Comparison of ENCODE assay signal across 8 cellular contexts in the genomic region with DNA sequence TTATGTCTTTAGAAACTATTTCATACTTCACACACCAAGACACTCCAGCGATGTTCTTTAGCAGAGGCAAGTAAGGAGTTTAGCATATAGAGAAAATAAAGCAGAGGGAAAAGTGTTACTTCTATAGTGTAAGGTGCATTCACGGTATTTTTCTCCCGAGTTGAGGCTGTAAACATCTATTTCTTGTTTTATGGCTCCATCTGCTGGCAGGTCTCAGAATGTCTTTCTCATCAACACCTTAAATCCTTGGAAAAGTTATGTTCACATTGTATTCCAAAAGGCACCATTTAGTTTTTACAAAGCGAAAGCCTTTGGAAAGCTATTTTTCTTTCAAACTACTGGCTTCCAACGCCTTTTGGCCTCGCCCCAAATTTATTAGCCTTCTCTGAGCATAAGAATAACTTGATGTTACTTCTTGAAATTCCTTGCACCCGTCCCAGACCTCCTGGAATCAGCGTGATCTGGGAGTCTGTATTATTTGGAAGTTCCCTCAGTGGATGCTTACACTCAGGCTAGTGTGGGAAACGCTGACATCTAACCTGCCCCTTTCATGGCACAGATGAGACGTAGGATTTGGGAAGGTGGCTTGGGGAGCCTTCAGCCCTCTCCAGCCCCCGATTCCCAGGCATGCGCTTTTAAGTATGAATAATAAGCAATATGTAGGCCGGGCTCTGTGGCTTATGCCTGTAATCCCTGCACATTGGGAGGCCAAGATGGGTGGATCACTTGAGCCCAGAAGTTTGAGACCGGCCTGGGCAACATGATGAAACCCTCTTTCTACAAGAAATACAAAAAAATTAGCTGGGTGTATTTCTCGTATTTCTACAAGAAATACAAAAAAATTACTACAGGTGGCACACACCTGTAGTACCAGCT. TPM values are rescaled to one million over a fixed set of nuclear protein-coding genes. Genes with fewer than 3 reads are reported as not detected.
DNase-seq lines count a peak whose midpoint lies in the region; ATAC-seq and TF ChIP-seq lines count a peak whose summit lies in the region.

No MANE protein-coding gene starts in this region.

- H3K14ac ChIP-seq in H9 (ENCODE audit: insufficient read depth, low read length) = no peak overlapping the region

- no peak overlapping the region for H3K4me3 Mint-ChIP-seq in H9

- H3K27ac ChIP-seq in H9 (ENCODE audit: insufficient read length, low read depth, low read length) = no peak overlapping the region
- no peak overlapping the region for H3K27ac ChIP-seq in breast epithelium
- no peak overlapping the region for H3K27ac ChIP-seq in liver (ENCODE audit: low read depth in 1 of 2, low read length in 2 of 2)

- peaks cover 6% of the 10 kb centered on the region in 2 experiments; a peak in 4 of 5 replicates for H3K9me3 Mint-ChIP-seq in H9

- H4K5ac ChIP-seq in H9 (ENCODE audit: insufficient read length, low read depth, low read length) = no peak overlapping the region

- peaks cover 0 to 4% (median 3%) of the 10 kb centered on the region in 3 experiments; a peak in 2 of 7 replicates for H3K36me3 Mint-ChIP-seq in H9 (ENCODE audit: insufficient read depth in 1 of 3, low read depth in 3 of 3)

- DNase-seq in DMS114 treated with DMSO at 0.1 percent for 48 hours (lab: John Stamatoyannopoulos, UW; ENCODE audit: unreplicated experiment) (peak; percentile 78), H9 (no peak), NCI-H69 (lab: John Stamatoyannopoulos, UW) (peak; percentile 58), breast epithelium (ENCODE audit: low spot score in 2 of 2) (no peak)

- no peak overlapping the region for H4K8ac ChIP-seq in H9 (replicated peaks; ENCODE audit: insufficient read length, low read depth, low read length)

- H3K4me3 ChIP-seq in breast epithelium = no peak overlapping the region
- no peak overlapping the region for H3K4me3 ChIP-seq in liver (ENCODE audit: low read depth in 1 of 3, low read length in 3 of 3)

- TF ChIP-seq CTCF in H9 (conservative IDR thresholded peaks at IDR 0.05) (peak; percentile 82), breast epithelium (IDR thresholded peaks at IDR 0.05) (peak; percentile 38 to 83 (median 71)), liver (IDR thresholded peaks at IDR 0.05; ENCODE audit: low read depth, low read length, missing input control) (peak; percentile 84)

- H3K36me3 ChIP-seq in breast epithelium (no peaks in the 10 kb centered on the region), liver (ENCODE audit: control insufficient read depth in 4 of 4, insufficient read depth in 3 of 4, low read depth in 1 of 4, low read length in 3 of 4) (no peaks in the 10 kb centered on the region)

- H3K23me2 ChIP-seq in H9 (ENCODE audit: insufficient read length, low read depth, low read length, poor library complexity, severe bottlenecking) = peaks cover 4% of the 10 kb centered on the region

- no peak overlapping the region for H3K56ac ChIP-seq in H9 (ENCODE audit: insufficient read length, low read depth, low read length)

- no peak overlapping the region for H3K4me2 ChIP-seq in H9 (ENCODE audit: insufficient read depth, insufficient read length, low read length)

- H3K4ac ChIP-seq in H9 (ENCODE audit: low read depth, low read length) = no peak overlapping the region

- H2BK15ac ChIP-seq in H9 (ENCODE audit: low read depth, low read length) = no peak overlapping the region

- H3K9me3 ChIP-seq in H9 (ENCODE audit: control insufficient read depth, low read depth, low read length) = no peaks in the 10 kb centered on the region
- H3K9me3 ChIP-seq in breast epithelium = no peaks in the 10 kb centered on the region
- peaks cover 0 to 3% (median 0%) of the 10 kb centered on the region in 4 donors for H3K9me3 ChIP-seq in liver (ENCODE audit: control insufficient read depth in 4 of 4, low read length in 3 of 4)

- H3K9ac ChIP-seq in H9 (ENCODE audit: extremely low read depth, insufficient read length, low read length) (no peak overlapping the region), liver (ENCODE audit: low read depth in 1 of 2, low read length in 2 of 2) (no peak overlapping the region)

- no peak overlapping the region for H3T11ph ChIP-seq in H9 (ENCODE audit: low read length)

- no peak overlapping the region for H2AK5ac ChIP-seq in H9 (ENCODE audit: insufficient read length, low read length)

- peak; percentile 89 to 91 for TF ChIP-seq RAD21 in liver (IDR thresholded peaks at IDR 0.05)

- H2BK12ac ChIP-seq in H9 (ENCODE audit: insufficient read length, low read depth, low read length) = no peak overlapping the region

- H3K27me3 ChIP-seq in H9 (ENCODE audit: insufficient read depth, low read length) (no peaks in the 10 kb centered on the region), breast epithelium (peaks cover 3 to 29% of the 10 kb centered on the region in 2 donors), liver (ENCODE audit: control insufficient read depth in 4 of 4, insufficient read depth in 4 of 4, low read length in 3 of 4) (peaks cover 0 to 10% (median 4%) of the 10 kb centered on the region in 4 donors)

- WGBS in H9 (ENCODE audit: extremely low coverage, insufficient read length, low lambda C conversion rate) = no CpG with 5 or more reads among the region's 15 CpGs
- WGBS in liver = 51% methylated on average over 15 of the region's 15 CpGs

- H2BK5ac ChIP-seq in H9 (ENCODE audit: insufficient read length, low read length) = no peak overlapping the region

- no peak for TF ChIP-seq POLR2A in breast epithelium (IDR thresholded peaks at IDR 0.05)

- no peak overlapping the region for H3K23ac ChIP-seq in H9 (ENCODE audit: insufficient read length, low read depth, low read length)

- H2BK120ac ChIP-seq in H9 (ENCODE audit: low read depth, low read length, poor library complexity, severe bottlenecking) = no peak overlapping the region

- intact Hi-C loops in breast epithelium (cut with DNase I; ENCODE audit: low total_unique reads) = loop anchor here (5.0 kb wide), 1 partner anchor 293 kb away; no protein-coding TSS in a partner anchor

- H4K91ac ChIP-seq in H9 (ENCODE audit: insufficient read length, low read depth, low read length) = no peak overlapping the region

- no peak overlapping the region for H2AFZ ChIP-seq in H9 (ENCODE audit: low read length)

- no peak overlapping the region for H3K18ac ChIP-seq in H9 (ENCODE audit: insufficient read length, low read depth, low read length)

- peaks cover 2% of the 10 kb centered on the region for H4K20me1 ChIP-seq in H9 (ENCODE audit: control insufficient read depth, insufficient read depth, insufficient read length)

- H3K79me1 ChIP-seq in H9 (ENCODE audit: insufficient read depth, low read depth, low read length, poor library complexity, severe bottlenecking) = no peaks in the 10 kb centered on the region

- no peak overlapping the region for H3K27ac Mint-ChIP-seq in H9

- H3K4me1 ChIP-seq in H9 (ENCODE audit: insufficient read depth, low read length) (no peaks in the 10 kb centered on the region), breast epithelium (no peaks in the 10 kb centered on the region), liver (ENCODE audit: control insufficient read depth in 4 of 4, insufficient read depth in 4 of 4, low read length in 3 of 4) (peaks cover 0 to 4% (median under 1%) of the 10 kb centered on the region in 4 donors)

- ATAC-seq in GM18502 (IDR thresholded peaks at IDR 0.05; ENCODE audit: poor library complexity, unreplicated experiment) (no peak), GM19395 (IDR thresholded peaks at IDR 0.05; ENCODE audit: unreplicated experiment) (no peak), HG02885 (IDR thresholded peaks at IDR 0.05; ENCODE audit: poor library complexity, unreplicated experiment) (no peak)

- no peaks in the 10 kb centered on the region for H3K79me2 ChIP-seq in H9 (ENCODE audit: insufficient read depth, low read length)

- H3K27me3 Mint-ChIP-seq in H9 (ENCODE audit: low read depth) = peaks cover 52% of the 10 kb centered on the region

- peaks cover 14% of the 10 kb centered on the region in 2 experiments for H3K4me1 Mint-ChIP-seq in H9

- no peak overlapping the region for H2BK20ac ChIP-seq in H9 (ENCODE audit: low read depth, low read length, poor library complexity, severe bottlenecking)

TF ChIP-seq in liver, 16 proteins besides CTCF, POLR2A, EP300 and RAD21:
- TF ChIP-seq, protein P1, sequence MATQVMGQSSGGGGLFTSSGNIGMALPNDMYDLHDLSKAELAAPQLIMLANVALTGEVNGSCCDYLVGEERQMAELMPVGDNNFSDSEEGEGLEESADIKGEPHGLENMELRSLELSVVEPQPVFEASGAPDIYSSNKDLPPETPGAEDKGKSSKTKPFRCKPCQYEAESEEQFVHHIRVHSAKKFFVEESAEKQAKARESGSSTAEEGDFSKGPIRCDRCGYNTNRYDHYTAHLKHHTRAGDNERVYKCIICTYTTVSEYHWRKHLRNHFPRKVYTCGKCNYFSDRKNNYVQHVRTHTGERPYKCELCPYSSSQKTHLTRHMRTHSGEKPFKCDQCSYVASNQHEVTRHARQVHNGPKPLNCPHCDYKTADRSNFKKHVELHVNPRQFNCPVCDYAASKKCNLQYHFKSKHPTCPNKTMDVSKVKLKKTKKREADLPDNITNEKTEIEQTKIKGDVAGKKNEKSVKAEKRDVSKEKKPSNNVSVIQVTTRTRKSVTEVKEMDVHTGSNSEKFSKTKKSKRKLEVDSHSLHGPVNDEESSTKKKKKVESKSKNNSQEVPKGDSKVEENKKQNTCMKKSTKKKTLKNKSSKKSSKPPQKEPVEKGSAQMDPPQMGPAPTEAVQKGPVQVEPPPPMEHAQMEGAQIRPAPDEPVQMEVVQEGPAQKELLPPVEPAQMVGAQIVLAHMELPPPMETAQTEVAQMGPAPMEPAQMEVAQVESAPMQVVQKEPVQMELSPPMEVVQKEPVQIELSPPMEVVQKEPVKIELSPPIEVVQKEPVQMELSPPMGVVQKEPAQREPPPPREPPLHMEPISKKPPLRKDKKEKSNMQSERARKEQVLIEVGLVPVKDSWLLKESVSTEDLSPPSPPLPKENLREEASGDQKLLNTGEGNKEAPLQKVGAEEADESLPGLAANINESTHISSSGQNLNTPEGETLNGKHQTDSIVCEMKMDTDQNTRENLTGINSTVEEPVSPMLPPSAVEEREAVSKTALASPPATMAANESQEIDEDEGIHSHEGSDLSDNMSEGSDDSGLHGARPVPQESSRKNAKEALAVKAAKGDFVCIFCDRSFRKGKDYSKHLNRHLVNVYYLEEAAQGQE (IDR thresholded peaks at IDR 0.05) = no peak
TF ChIP-seq in liver: peak in this region for 0.

RNA-seq across cellular contexts. Expression of gene PIWIL1, which starts 1.9 kb away (rescaled TPM):
- total RNA-seq in H9 (2021) (not detected in 2 replicates), breast epithelium (under 1 TPM in 1 of 3 donors, not detected in 2; under 0.01 TPM), liver (not detected)
- polyA plus RNA-seq in liver = under 1 TPM in 1 of 2 donors, not detected in 1; 0.01 TPM

Comparison
In these comparisons a context has a peak if more than half of its experiments do, and no peak if none do; other contexts are left out.
1. DNase-seq: peak in DMS114 treated with DMSO at 0.1 percent for 48 hours (single experiment) and NCI-H69 (single experiment); none in H9 (single experiment) and breast epithelium (0 of 2).
2. Peak in every context shown above with its lines, with median percentiles within 50 percentile points of each other: CTCF ChIP-seq.